ENCODE assay signal across 9 cellular contexts in the genomic region with DNA sequence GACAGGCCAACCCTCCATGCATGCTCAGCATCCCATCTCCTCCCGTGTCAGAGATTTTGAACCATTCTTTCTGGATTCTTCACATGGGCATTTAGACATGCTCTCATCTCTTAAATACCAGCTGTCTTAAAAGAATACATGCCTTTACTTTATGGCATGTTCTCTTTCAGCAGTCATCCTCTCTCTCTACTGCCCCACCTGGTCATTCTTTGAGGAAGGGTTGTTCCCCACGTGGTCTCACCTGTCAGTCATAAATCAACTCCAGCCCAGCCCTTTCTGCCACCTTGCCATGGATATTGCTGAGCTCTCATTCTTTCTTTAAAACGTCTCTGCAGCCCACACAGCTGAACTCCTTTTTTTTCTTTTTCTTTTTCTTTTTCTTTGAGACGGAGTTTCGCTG.
DNase-seq lines count a peak whose midpoint lies in the region; ATAC-seq and TF ChIP-seq lines count a peak whose summit lies in the region.
"Had no signal": no experiment of that assay in that cellular context is flagged by ENCODE, and none has a peak within 500 bp of the region (broad histone marks: within the 10 kb centered on the region; RNA-seq: fewer than 3 reads in every experiment).

No MANE protein-coding gene starts in this region.

- H3K4me3 Mint-ChIP-seq in natural killer cell: no peak overlapping the region
- no peak overlapping the region for H3K4me3 Mint-ChIP-seq in natural killer cell treated with Interleukin-12 subunit alpha and Interleukin-12 subunit beta and Interleukin-15 and Interleukin-18, amount 100 ng/mL, for 72 hours

- H3K9me3 Mint-ChIP-seq in natural killer cell: no peaks in the 10 kb centered on the region
- H3K9me3 Mint-ChIP-seq in natural killer cell treated with Interleukin-12 subunit alpha and Interleukin-12 subunit beta and Interleukin-15 and Interleukin-18, amount 100 ng/mL, for 72 hours: no peaks in the 10 kb centered on the region

- ATAC-seq in natural killer cell: no peak
- no peak for ATAC-seq in natural killer cell treated with Interleukin-12 subunit alpha and Interleukin-12 subunit beta and Interleukin-15 and Interleukin-18, amount 100 ng/mL, for 72 hours
- no peak for ATAC-seq in GM18858 (IDR thresholded peaks at IDR 0.05; ENCODE audit: unreplicated experiment)

- H3K4me1 ChIP-seq in esophagus muscularis mucosa: peaks cover 79 to 99% (median 87%) of the 10 kb centered on the region in 4 donors

- no peak for TF ChIP-seq POLR2A in esophagus muscularis mucosa (IDR thresholded peaks at IDR 0.05; ENCODE audit: low read depth)

- no peaks in the 10 kb centered on the region for H3K9me3 ChIP-seq in esophagus muscularis mucosa

- no peaks in the 10 kb centered on the region for H3K27me3 ChIP-seq in esophagus muscularis mucosa

- peaks cover 0 to 5% (median 0%) of the 10 kb centered on the region in 4 donors for H3K36me3 ChIP-seq in esophagus muscularis mucosa

- H3K36me3 Mint-ChIP-seq in natural killer cell: no peaks in the 10 kb centered on the region
- no peaks in the 10 kb centered on the region for H3K36me3 Mint-ChIP-seq in natural killer cell treated with Interleukin-12 subunit alpha and Interleukin-12 subunit beta and Interleukin-15 and Interleukin-18, amount 100 ng/mL, for 72 hours

- peak; percentile 30; the same call in 1 of the 2 replicates for TF ChIP-seq RAD21 in Ishikawa (IDR thresholded peaks at IDR 0.05; ENCODE audit: low read depth)

- WGBS in esophagus muscularis mucosa: 79% methylated on average over 5 of the region's 5 CpGs

- H3K27ac ChIP-seq in esophagus muscularis mucosa (replicated peaks in 1 of 4): peak overlapping the region; percentile 34 to 93 (median 88)

- H3K27me3 Mint-ChIP-seq in natural killer cell (ENCODE audit: low read depth in 2 of 2): no peaks in the 10 kb centered on the region
- no peaks in the 10 kb centered on the region for H3K27me3 Mint-ChIP-seq in natural killer cell treated with Interleukin-12 subunit alpha and Interleukin-12 subunit beta and Interleukin-15 and Interleukin-18, amount 100 ng/mL, for 72 hours

- TF ChIP-seq EP300 in Ishikawa (IDR thresholded peaks at IDR 0.05; ENCODE audit: borderline replicate concordance): no peak
- no peak for TF ChIP-seq EP300 in esophagus muscularis mucosa (IDR thresholded peaks at IDR 0.05)

- intact Hi-C loops in natural killer cell (cut with micrococcal nuclease) (no loop called here), esophagus muscularis mucosa (cut with DNase I) (no loop called here)

- TF ChIP-seq CTCF in natural killer cell (IDR thresholded peaks at IDR 0.05) (no peak), esophagus muscularis mucosa (IDR thresholded peaks at IDR 0.05) (no peak)

- H3K4me3 ChIP-seq in esophagus muscularis mucosa: no peak overlapping the region

- DNase-seq in natural killer cell (no peak), esophagus muscularis mucosa (ENCODE audit: extremely low spot score) (peak; percentile 53), mesenteric fat pad (ENCODE audit: low spot score) (no peak), NCI-H128 (lab: John Stamatoyannopoulos, UW; ENCODE audit: unreplicated experiment) (no peak), SKM-1 (lab: John Stamatoyannopoulos, UW; ENCODE audit: unreplicated experiment) (no peak)
- DNase-seq in natural killer cell treated with Interleukin-12 subunit alpha and Interleukin-12 subunit beta and Interleukin-15 and Interleukin-18, amount 100 ng/mL, for 72 hours (ENCODE audit: low spot score): no peak
- DNase-seq: Kasumi-1 had no signal

- peaks cover 19% of the 10 kb centered on the region in 2 donors for H3K4me1 Mint-ChIP-seq in natural killer cell
- H3K4me1 Mint-ChIP-seq in natural killer cell treated with Interleukin-12 subunit alpha and Interleukin-12 subunit beta and Interleukin-15 and Interleukin-18, amount 100 ng/mL, for 72 hours (ENCODE audit: low read depth in 2 of 2): peaks cover 0 to 9% of the 10 kb centered on the region in 2 donors

- H3K27ac Mint-ChIP-seq in natural killer cell: peak overlapping the region; percentile 44 to 69
- no peak overlapping the region for H3K27ac Mint-ChIP-seq in natural killer cell treated with Interleukin-12 subunit alpha and Interleukin-12 subunit beta and Interleukin-15 and Interleukin-18, amount 100 ng/mL, for 72 hours

TF ChIP-seq in Ishikawa, 13 proteins besides CTCF, POLR2A, EP300 and RAD21:
- TF ChIP-seq USF1 (IDR thresholded peaks at IDR 0.05): peak; percentile 94
- TF ChIP-seq NFIC (IDR thresholded peaks at IDR 0.05): no peak
- TF ChIP-seq, protein P1, sequence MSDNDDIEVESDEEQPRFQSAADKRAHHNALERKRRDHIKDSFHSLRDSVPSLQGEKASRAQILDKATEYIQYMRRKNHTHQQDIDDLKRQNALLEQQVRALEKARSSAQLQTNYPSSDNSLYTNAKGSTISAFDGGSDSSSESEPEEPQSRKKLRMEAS (IDR thresholded peaks at IDR 0.05): peak; percentile 59
TF ChIP-seq in Ishikawa: peak in this region for 2.

Comparison
In these comparisons a context has a peak if more than half of its experiments do, and no peak if none do; other contexts are left out.
1. H3K27ac Mint-ChIP-seq: peak in natural killer cell (2 of 2); none in natural killer cell treated with Interleukin-12 subunit alpha and Interleukin-12 subunit beta and Interleukin-15 and Interleukin-18, amount 100 ng/mL, for 72 hours (0 of 2).